18 cellular contexts compared by ENCODE assay signal in the genomic region with DNA sequence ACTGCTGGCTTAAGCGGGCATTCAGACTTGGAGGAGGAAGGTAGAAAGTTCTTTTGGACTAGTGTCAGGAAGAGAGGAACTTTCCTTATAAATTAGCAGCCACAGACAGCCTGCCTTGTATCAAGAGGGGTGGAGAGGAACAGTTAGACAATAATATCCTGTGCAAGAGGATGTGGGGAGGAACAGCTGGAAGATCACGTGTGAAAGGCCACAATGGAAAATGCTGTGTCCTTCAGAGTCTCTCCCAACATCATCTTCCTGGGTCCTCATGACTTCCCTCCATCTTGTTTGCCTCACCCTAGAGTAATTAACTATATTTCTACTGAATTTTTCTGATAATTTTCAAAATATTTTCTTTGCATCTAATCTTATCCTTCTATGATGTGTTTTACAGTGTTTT.
DNase-seq lines count a peak whose midpoint lies in the region; ATAC-seq and TF ChIP-seq lines count a peak whose summit lies in the region.
"Had no signal": no experiment of that assay in that cellular context is flagged by ENCODE, and none has a peak within 500 bp of the region (broad histone marks: within the 10 kb centered on the region; RNA-seq: fewer than 3 reads in every experiment).

No MANE protein-coding gene starts in this region.

- H2AFZ ChIP-seq in HCT116 (ENCODE audit: low read depth, low read length, poor library complexity, severe bottlenecking), result peak overlapping the region; percentile 55
- H2AFZ ChIP-seq in PC-3 (ENCODE audit: low read length), result no peak overlapping the region
- H2AFZ ChIP-seq: PC-9 had no signal

- intact Hi-C loops in HCT116 (cut with micrococcal nuclease) (no loop called here), PC-3 (cut with micrococcal nuclease) (loop anchor here (10.0 kb wide), 1 partner anchor 134 kb away; no protein-coding TSS in a partner anchor)
- intact Hi-C loops in CD4-positive, alpha-beta memory T cell (cut with micrococcal nuclease), result no loop called here

- no peaks in the 10 kb centered on the region for H3K27me3 Mint-ChIP-seq in endothelial cell (ENCODE audit: unreplicated experiment)
- no peaks in the 10 kb centered on the region for H3K27me3 Mint-ChIP-seq in CD4-positive, alpha-beta memory T cell

- H3K4me1 ChIP-seq in HCT116 (ENCODE audit: control insufficient read depth in 1 of 2, insufficient read depth in 2 of 2, low read length in 2 of 2), result peaks cover 0 to 9% of the 10 kb centered on the region in 2 experiments; a peak in 2 of 4 replicates
- H3K4me1 ChIP-seq in PC-3 (ENCODE audit: insufficient read depth, low read length), result peaks cover 20% of the 10 kb centered on the region
- no peaks in the 10 kb centered on the region for H3K4me1 ChIP-seq in CD4-positive, alpha-beta memory T cell (ENCODE audit: insufficient read depth, low read length)
- H3K4me1 ChIP-seq: SJSA1 had no signal

- H3K27ac ChIP-seq in HCT116 (ENCODE audit: low read depth, low read length) (no peak overlapping the region), PC-3 (ENCODE audit: low read length) (peak overlapping the region; percentile 40), brain microvascular endothelial cell (no peak overlapping the region)
- H3K27ac ChIP-seq in CD4-positive, alpha-beta memory T cell (ENCODE audit: low read depth, low read length), result no peak overlapping the region
- H3K27ac ChIP-seq: PC-9, SJSA1 had no signal

- H3K27ac Mint-ChIP-seq in endothelial cell (ENCODE audit: unreplicated experiment), result peak overlapping the region; percentile 70
- no peak overlapping the region for H3K27ac Mint-ChIP-seq in CD4-positive, alpha-beta memory T cell

- no peaks in the 10 kb centered on the region for H3F3A ChIP-seq in PC-3 (ENCODE audit: low read length, unreplicated experiment)

- POLR2A ChIA-PET in HCT116 (lab: Charles Lee) (no interaction called here), PC-3 (lab: Charles Lee; ENCODE audit: unreplicated experiment) (no interaction called here)
- POLR2A ChIA-PET in CD4-positive, alpha-beta memory T cell (lab: Charles Lee; ENCODE audit: partially characterized antibody), result no interaction called here

- BruUV-seq in HCT116 (replicated peaks; lab: Mats Ljungman, UMichigan) (no TSS peak), PC-3 (replicated peaks; lab: Mats Ljungman, UMichigan) (no TSS peak)

- H3K4me3 ChIP-seq in HCT116 (replicated peaks in 1 of 2; ENCODE audit: low read depth in 1 of 2, low read length in 2 of 2) (no peak overlapping the region), PC-3 (ENCODE audit: low read length) (no peak overlapping the region), brain microvascular endothelial cell (ENCODE audit: low read depth, low read length) (no peak overlapping the region)
- H3K4me3 ChIP-seq in CD4-positive, alpha-beta memory T cell (ENCODE audit: low read length in 2 of 2), result no peak overlapping the region
- H3K4me3 ChIP-seq: PC-9, SJSA1 had no signal

- CTCF ChIA-PET in HCT116 (lab: Charles Lee) (no interaction called here), PC-3 (lab: Charles Lee) (no interaction called here)
- CTCF ChIA-PET in CD4-positive, alpha-beta memory T cell (lab: Charles Lee; ENCODE audit: partially characterized antibody), result no interaction called here

- TF ChIP-seq RAD21 in HCT116 (IDR thresholded peaks at IDR 0.05; ENCODE audit: low read depth), result no peak

- in situ Hi-C loops in brain microvascular endothelial cell (cut with HindIII; ENCODE audit: low pct_ligation_motif_present, low sequenced_read_pairs), result no loop called here

- no peaks in the 10 kb centered on the region for H3K9me3 Mint-ChIP-seq in endothelial cell (ENCODE audit: unreplicated experiment)
- peaks cover 0 to 12% (median 4%) of the 10 kb centered on the region in 8 donors for H3K9me3 Mint-ChIP-seq in CD4-positive, alpha-beta memory T cell

- no peak for TF ChIP-seq CTCF in HCT116 (IDR thresholded peaks at IDR 0.05 in 2 of 3, conservative IDR thresholded peaks at IDR 0.05 in 1 of 3; ENCODE audit: borderline replicate concordance in 1 of 3, insufficient read depth in 1 of 3, low read depth in 2 of 3, low read length in 2 of 3)
- no peak for TF ChIP-seq CTCF in PC-3 (conservative IDR thresholded peaks at IDR 0.05; ENCODE audit: low read depth, low read length)
- TF ChIP-seq CTCF in endothelial cell (IDR thresholded peaks at IDR 0.05; ENCODE audit: unreplicated experiment), result no peak
- no peak for TF ChIP-seq CTCF in brain microvascular endothelial cell (IDR thresholded peaks at IDR 0.05; ENCODE audit: low read depth, low read length, missing control alignments)

- H3K9me3 ChIP-seq in HCT116 (ENCODE audit: control insufficient read depth in 1 of 2, insufficient read depth in 1 of 2, low read depth in 1 of 2, low read length in 2 of 2), result no peaks in the 10 kb centered on the region
- H3K9me3 ChIP-seq in PC-3 (ENCODE audit: low read length), result no peaks in the 10 kb centered on the region
- H3K9me3 ChIP-seq in CD4-positive, alpha-beta memory T cell (ENCODE audit: control insufficient read depth in 1 of 2, low read length in 2 of 2), result no peaks in the 10 kb centered on the region
- H3K9me3 ChIP-seq: SJSA1 had no signal

- H3K36me3 Mint-ChIP-seq in endothelial cell (ENCODE audit: low read depth, unreplicated experiment), result no peaks in the 10 kb centered on the region
- H3K36me3 Mint-ChIP-seq in CD4-positive, alpha-beta memory T cell, result no peaks in the 10 kb centered on the region

- TF ChIP-seq POLR2A in HCT116 (IDR thresholded peaks at IDR 0.05; ENCODE audit: borderline replicate concordance, extremely low read depth, insufficient read depth, insufficient read length), result no peak

- H3K27me3 ChIP-seq in HCT116 (ENCODE audit: insufficient read depth, low read length) (no peaks in the 10 kb centered on the region), PC-3 (ENCODE audit: low read length) (no peaks in the 10 kb centered on the region), brain microvascular endothelial cell (replicated peaks) (no peaks in the 10 kb centered on the region)
- no peaks in the 10 kb centered on the region for H3K27me3 ChIP-seq in CD4-positive, alpha-beta memory T cell (ENCODE audit: insufficient read depth, low read length)
- H3K27me3 ChIP-seq: SJSA1 had no signal

- H4K20me1 ChIP-seq in HCT116 (ENCODE audit: insufficient read depth), result no peaks in the 10 kb centered on the region
- H4K20me1 ChIP-seq in PC-3 (ENCODE audit: low read length), result no peaks in the 10 kb centered on the region

- RAD21 ChIA-PET in HCT116 (lab: Charles Lee; ENCODE audit: low non-redundant PET in 1 of 2, low total read pairs in 2 of 2, uncharacterized antibody in 2 of 2, unreplicated experiment in 2 of 2), result no interaction called here

- DNase-seq in HCT116 (ENCODE audit: low read depth, low spot score), result no peak
- no peak for DNase-seq in PC-3
- DNase-seq in endothelial cell (ENCODE audit: low spot score), result no peak
- DNase-seq in myocyte (ENCODE audit: low read depth), result peak; percentile 20
- no peak for DNase-seq in brain microvascular endothelial cell
- no peak for DNase-seq in CD4-positive, alpha-beta memory T cell
- DNase-seq: DMS153, DND-41, NCI-H1092 treated with DMSO at 0.1 percent for 48 hours, NCI-H1436, NCI-H187 treated with DMSO at 0.1 percent for 48 hours, NCI-H446, NCI-H524 treated with DMSO at 0.1 percent for 48 hours, NCI-H774, PC-9 had no signal

- H3K36me3 ChIP-seq in HCT116 (ENCODE audit: control insufficient read depth in 1 of 2, insufficient read depth in 2 of 2, low read length in 2 of 2) (no peaks in the 10 kb centered on the region), PC-3 (ENCODE audit: low read depth, low read length) (no peaks in the 10 kb centered on the region), brain microvascular endothelial cell (replicated peaks) (no peaks in the 10 kb centered on the region)
- no peaks in the 10 kb centered on the region for H3K36me3 ChIP-seq in CD4-positive, alpha-beta memory T cell (ENCODE audit: insufficient read depth, low read length)
- H3K36me3 ChIP-seq: SJSA1 had no signal

- no peak overlapping the region for H3K4me3 Mint-ChIP-seq in endothelial cell (ENCODE audit: unreplicated experiment)
- no peak overlapping the region for H3K4me3 Mint-ChIP-seq in CD4-positive, alpha-beta memory T cell

- H3K9ac ChIP-seq in HCT116 (ENCODE audit: low read length) (no peak overlapping the region), PC-3 (ENCODE audit: low read length) (no peak overlapping the region)

- H3K79me2 ChIP-seq in HCT116 (ENCODE audit: insufficient read depth, low read length) (no peaks in the 10 kb centered on the region), PC-3 (ENCODE audit: low read length) (no peaks in the 10 kb centered on the region)

- peaks cover 11% of the 10 kb centered on the region for H3K4me1 Mint-ChIP-seq in endothelial cell (ENCODE audit: unreplicated experiment)
- no peaks in the 10 kb centered on the region for H3K4me1 Mint-ChIP-seq in CD4-positive, alpha-beta memory T cell

- no peaks in the 10 kb centered on the region for H3K9me2 ChIP-seq in HCT116 (ENCODE audit: insufficient read depth)
- H3K9me2 ChIP-seq in PC-3 (replicated peaks; ENCODE audit: low read length), result no peaks in the 10 kb centered on the region

- ATAC-seq in HCT116 (no peak), PC-3 (no peak), HG03025 (IDR thresholded peaks at IDR 0.05; ENCODE audit: low FRiP score, unreplicated experiment) (no peak)
- ATAC-seq: Right ventricle myocardium inferior had no signal

- no peak overlapping the region for H3K4me2 ChIP-seq in HCT116 (ENCODE audit: low read length)
- no peak overlapping the region for H3K4me2 ChIP-seq in PC-3 (ENCODE audit: low read length)
- H3K4me2 ChIP-seq: PC-9 had no signal
